In genomic region chr19:13039211-13039789, GRCh38 we compare ENCODE assay signal across 17 cellular contexts. TPM values are rescaled to one million over a fixed set of nuclear protein-coding genes. Genes with fewer than 3 reads are reported as not detected.
DNase-seq lines count a peak whose midpoint lies in the region; ATAC-seq, FAIRE-seq and TF ChIP-seq lines count a peak whose summit lies in the region.
"Had no signal": no experiment of that assay in that cellular context is flagged by ENCODE, and none has a peak within 500 bp of the region (broad histone marks: within the 10 kb centered on the region; RNA-seq: fewer than 3 reads in every experiment).

No MANE protein-coding gene starts in this region.

- no peaks in the 10 kb centered on the region for H3K9me3 ChIP-seq in body of pancreas
- no peaks in the 10 kb centered on the region for H3K9me3 ChIP-seq in right atrium auricular region
- H3K9me3 ChIP-seq in skeletal muscle tissue (ENCODE audit: control insufficient read depth in 3 of 3, low read length in 3 of 3), result no peaks in the 10 kb centered on the region
- no peaks in the 10 kb centered on the region for H3K9me3 ChIP-seq in kidney (ENCODE audit: control insufficient read depth in 1 of 2, low read length in 2 of 2)

- WGBS in body of pancreas, 2 donors, result 77 to 80% methylated on average over 8 of the region's 8 CpGs

- intact Hi-C loops in body of pancreas (cut with DNase I) (no loop called here), kidney (cut with DNase I) (no loop called here)

- H3K4me3 ChIP-seq in body of pancreas (no peak overlapping the region), right atrium auricular region (no peak overlapping the region), skeletal muscle tissue (ENCODE audit: low read length in 3 of 3) (peak overlapping the region in 1 of 3 donors; percentile 35), kidney (ENCODE audit: low read length in 2 of 2) (no peak overlapping the region)
- H3K4me3 ChIP-seq: hepatocyte had no signal

- peak overlapping the region in 3 of 4 donors; percentile 43 to 73 (median 67) for H3K27ac ChIP-seq in body of pancreas
- H3K27ac ChIP-seq in right atrium auricular region, result peak overlapping the region; percentile 79 to 93
- peak overlapping the region; percentile 95 for H3K27ac ChIP-seq in skeletal muscle tissue (ENCODE audit: low read depth, low read length)
- no peak overlapping the region for H3K27ac ChIP-seq in kidney (ENCODE audit: low read depth in 2 of 2, low read length in 2 of 2)
- H3K27ac ChIP-seq: hepatocyte had no signal

- DNase-seq in G401 (ENCODE audit: low spot score) (peak; percentile 59), body of pancreas (no peak), right atrium auricular region (ENCODE audit: low spot score) (no peak), kidney (no peak)
- DNase-seq in stimulated activated naive CD4-positive, alpha-beta T cell (lab: John Stamatoyannopoulos, UW), result no peak
- no peak for DNase-seq in activated CD4-positive, CD25-positive, alpha-beta regulatory T cell treated with anti-CD3 and anti-CD28 coated beads, Interleukin-2, amount 50 U/mL, for 72 hours
- DNase-seq: ACHN; activated naive CD4-positive, alpha-beta T cell treated with anti-CD3 and anti-CD28 coated beads, Interleukin-2, amount 10 ng/mL, durations not matched to agents 7 days and 5 days; DMS153; naive B cell; NCI-H2029; NCI-H526; OCI-M1 had no signal

- H3K4me1 ChIP-seq in body of pancreas, result peaks cover 62% of the 10 kb centered on the region
- peaks cover 7 to 95% of the 10 kb centered on the region in 2 donors for H3K4me1 ChIP-seq in right atrium auricular region
- H3K4me1 ChIP-seq in skeletal muscle tissue (ENCODE audit: control insufficient read depth in 3 of 3, insufficient read depth in 3 of 3, low read length in 3 of 3), result peaks cover 91 to 96% (median 96%) of the 10 kb centered on the region in 3 donors
- peaks cover 8 to 22% of the 10 kb centered on the region in 2 donors for H3K4me1 ChIP-seq in kidney (ENCODE audit: control insufficient read depth in 1 of 2, insufficient read depth in 1 of 2, low read depth in 1 of 2, low read length in 2 of 2)

- TF ChIP-seq CTCF in body of pancreas (IDR thresholded peaks at IDR 0.05) (no peak), right atrium auricular region (IDR thresholded peaks at IDR 0.05) (no peak), kidney (IDR thresholded peaks at IDR 0.05; ENCODE audit: borderline replicate concordance, extremely low read depth, insufficient read depth) (no peak)

- no peak for FAIRE-seq in kidney (lab: Jason Lieb, UNC)

- in situ Hi-C loops in G401 (cut with HindIII; ENCODE audit: low sequenced_read_pairs), result no loop called here

- H3K36me3 ChIP-seq in body of pancreas (replicated peaks in 1 of 2; ENCODE audit: insufficient read depth in 1 of 2, low read depth in 2 of 2), result no peaks in the 10 kb centered on the region
- H3K36me3 ChIP-seq in right atrium auricular region, result no peaks in the 10 kb centered on the region
- peaks cover 0 to 2% (median 2%) of the 10 kb centered on the region in 3 donors for H3K36me3 ChIP-seq in skeletal muscle tissue (ENCODE audit: control insufficient read depth in 3 of 3, insufficient read depth in 3 of 3, low read length in 3 of 3)
- H3K36me3 ChIP-seq in kidney (ENCODE audit: control insufficient read depth in 1 of 2, insufficient read depth in 2 of 2, low read length in 2 of 2), result no peaks in the 10 kb centered on the region

- no peak for ATAC-seq in body of pancreas
- ATAC-seq in GM18519 (IDR thresholded peaks at IDR 0.05; ENCODE audit: low FRiP score, unreplicated experiment), result no peak
- ATAC-seq: SK-N-SH treated with all-trans-retinoic acid at 6 μM for 48 hours had no signal

- H3K27me3 ChIP-seq in body of pancreas (no peaks in the 10 kb centered on the region), right atrium auricular region (no peaks in the 10 kb centered on the region), skeletal muscle tissue (ENCODE audit: control insufficient read depth in 3 of 3, insufficient read depth in 3 of 3, low read length in 3 of 3) (no peaks in the 10 kb centered on the region)

- H3K9ac ChIP-seq in skeletal muscle tissue (ENCODE audit: low read depth in 1 of 3, low read length in 3 of 3) (peak overlapping the region; percentile 35 to 85 (median 41)), kidney (ENCODE audit: low read length in 2 of 2) (no peak overlapping the region)

- no peak for TF ChIP-seq POLR2A in body of pancreas (IDR thresholded peaks at IDR 0.05)

RNA-seq across cellular contexts. Expression of gene NFIX, which starts 44.0 kb away (rescaled TPM):
- total RNA-seq in G401 (2014; rRNA removed; shearing (Covaris generic)), result 0.86 and 3.6 TPM in 2 replicates
- total RNA-seq in body of pancreas (10 to 100 TPM; 16.9 to 26.7 TPM), right atrium auricular region (10 to 100 TPM; 56.5 to 69.8 TPM), skeletal muscle tissue (49.1 TPM), kidney (65.0 TPM)
- 4.3 TPM for polyA plus RNA-seq in kidney (ENCODE audit: insufficient read depth, low read depth, low replicate concordance)

Comparison
In these comparisons a context has a peak if more than half of its experiments do, and no peak if none do; other contexts are left out.
1. H3K27ac ChIP-seq: peak in body of pancreas (3 of 4), right atrium auricular region (2 of 2) and skeletal muscle tissue (single experiment); none in kidney (0 of 2).
2. H3K9ac ChIP-seq: peak in skeletal muscle tissue (3 of 3); none in kidney (0 of 2).